In genomic region chr9:113604393-113604792, GRCh38 we compare ENCODE assay signal across 16 cellular contexts.
DNase-seq lines count a peak whose midpoint lies in the region; ATAC-seq, FAIRE-seq and TF ChIP-seq lines count a peak whose summit lies in the region.
"Had no signal": no experiment of that assay in that cellular context is flagged by ENCODE, and none has a peak within 500 bp of the region (broad histone marks: within the 10 kb centered on the region; RNA-seq: fewer than 3 reads in every experiment).

No MANE protein-coding gene starts in this region.

- TF ChIP-seq EP300 in K562 (IDR thresholded peaks at IDR 0.05; ENCODE audit: low read length) (no peak), transverse colon (IDR thresholded peaks at IDR 0.05; ENCODE audit: low read depth) (no peak)

- H3K23ac ChIP-seq in IMR-90 (ENCODE audit: low read depth, low read length) = no peak overlapping the region

- no peaks in the 10 kb centered on the region for H3K79me2 ChIP-seq in K562 (ENCODE audit: control insufficient read depth, insufficient read depth, low read length)

- H3K27me3 ChIP-seq in BLaER1 (no peaks in the 10 kb centered on the region), IMR-90 (ENCODE audit: control insufficient read depth, insufficient read depth, low read length) (no peaks in the 10 kb centered on the region), K562 (ENCODE audit: control insufficient read depth in 2 of 2, insufficient read depth in 2 of 2, low read length in 2 of 2) (peaks cover 10 to 17% of the 10 kb centered on the region in 2 experiments; a peak in 3 of 5 replicates), transverse colon (no peaks in the 10 kb centered on the region)

- H2BK20ac ChIP-seq in IMR-90 (ENCODE audit: low read depth, low read length) = no peak overlapping the region

- in situ Hi-C loops in IMR-90 (cut with MboI; ENCODE audit: low sequenced_read_pairs) (no loop called here), K562 (cut with MboI) (loop anchor here (5.0 kb wide), 1 partner anchor 53 kb away; no protein-coding TSS in a partner anchor), transverse colon (cut with MboI; ENCODE audit: low pct_ligation_motif_present in 1 of 4, low pct_unique_long_range_greater_than_20kb in 1 of 4, low sequenced_read_pairs in 3 of 4) (no loop called here)

- H3K14ac ChIP-seq in IMR-90 (replicated peaks; ENCODE audit: low read depth, low read length) = no peak overlapping the region

- no peaks in the 10 kb centered on the region for H3K36me3 Mint-ChIP-seq in osteocyte (ENCODE audit: unreplicated experiment)

- H3K9me1 ChIP-seq in IMR-90 (ENCODE audit: insufficient read depth, low read length) = peaks cover 23% of the 10 kb centered on the region
- no peaks in the 10 kb centered on the region for H3K9me1 ChIP-seq in K562 (ENCODE audit: control insufficient read depth, insufficient read depth, low read length)

- TF ChIP-seq CTCF in IMR-90 (conservative IDR thresholded peaks at IDR 0.05; ENCODE audit: low read depth, low read length) = no peak
- no peak for TF ChIP-seq CTCF in K562 (IDR thresholded peaks at IDR 0.05 in 2 of 3, conservative IDR thresholded peaks at IDR 0.05 in 1 of 3; ENCODE audit: insufficient read depth in 2 of 3, low read depth in 1 of 3, low read length in 3 of 3)
- TF ChIP-seq CTCF in osteocyte (IDR thresholded peaks at IDR 0.05) = no peak
- no peak for TF ChIP-seq CTCF in transverse colon (IDR thresholded peaks at IDR 0.05)

- no CpG with 5 or more reads among the region's 3 CpGs for WGBS in IMR-90 (ENCODE audit: extremely low coverage in 2 of 2, insufficient read length in 1 of 2), 2 experiments
- WGBS in K562 (ENCODE audit: insufficient coverage, low coverage, missing lambda C conversion rate) = 53% methylated on average over 3 of the region's 3 CpGs
- WGBS in transverse colon (ENCODE audit: low coverage in 1 of 2), 2 donors = 88 to 97% methylated on average over 2 to 3 of the region's 3 CpGs

- H3K9me3 Mint-ChIP-seq in osteocyte (ENCODE audit: unreplicated experiment) = no peaks in the 10 kb centered on the region

- H3K18ac ChIP-seq in IMR-90 (ENCODE audit: low read depth, low read length) = no peak overlapping the region

- no peak overlapping the region for H2BK120ac ChIP-seq in IMR-90 (ENCODE audit: low read depth, low read length)

- intact Hi-C loops in IMR-90 (cut with micrococcal nuclease) (no loop called here), K562 (cut with micrococcal nuclease) (no loop called here), transverse colon (cut with DNase I; ENCODE audit: low total_unique reads) (no loop called here)

- H3K4me1 ChIP-seq in BLaER1 (peaks cover 46% of the 10 kb centered on the region), IMR-90 (ENCODE audit: control insufficient read depth, insufficient read depth, low read length) (peaks cover 31% of the 10 kb centered on the region), K562 (replicated peaks in 1 of 2; ENCODE audit: control insufficient read depth in 2 of 2, insufficient read depth in 2 of 2, low read length in 2 of 2) (peaks cover 9 to 10% of the 10 kb centered on the region in 2 experiments), transverse colon (peaks cover 3 to 11% (median 7%) of the 10 kb centered on the region in 4 donors)

- H3K9ac ChIP-seq in BLaER1 (no peak overlapping the region), IMR-90 (ENCODE audit: low read depth, low read length) (no peak overlapping the region), K562 (ENCODE audit: insufficient read depth in 1 of 2, low read depth in 2 of 2, low read length in 2 of 2) (no peak overlapping the region)

- no peak overlapping the region for H2BK15ac ChIP-seq in IMR-90 (ENCODE audit: low read depth, low read length)

- no peak overlapping the region for H3K4me3 Mint-ChIP-seq in osteocyte (ENCODE audit: unreplicated experiment)

- DNase-seq in IMR-90 = no peak
- no peak for DNase-seq in K562 (ENCODE audit: extremely low read depth in 1 of 4, low spot score in 3 of 4)
- no peak for DNase-seq in osteocyte (ENCODE audit: extremely low spot score, unreplicated experiment)
- DNase-seq in DMS 273 (lab: John Stamatoyannopoulos, UW; ENCODE audit: unreplicated experiment) = no peak
- DNase-seq in transverse colon = no peak
- DNase-seq in GDM1 (lab: John Stamatoyannopoulos, UW) = no peak
- DNase-seq in D341Med (ENCODE audit: low spot score) = no peak
- DNase-seq: C1 segment of cervical spinal cord, GF-D8, NCI-H1048, NCI-H1436, NCI-H2029, PC-9 had no signal

- peak overlapping the region; percentile 14 for H3K27ac Mint-ChIP-seq in osteocyte (ENCODE audit: unreplicated experiment)

- no peak for TF ChIP-seq RAD21 in IMR-90 (IDR thresholded peaks at IDR 0.05; ENCODE audit: low read length)
- TF ChIP-seq RAD21 in K562 (CRISPR knock-in tag; conservative IDR thresholded peaks at IDR 0.05 in 1 of 2, IDR thresholded peaks at IDR 0.05 in 1 of 2) = no peak

- TF ChIP-seq POLR2A in IMR-90 (IDR thresholded peaks at IDR 0.05; ENCODE audit: low read depth, low read length) (no peak), K562 (conservative IDR thresholded peaks at IDR 0.05) (no peak), transverse colon (IDR thresholded peaks at IDR 0.05) (no peak)

- H3K4me1 Mint-ChIP-seq in osteocyte (ENCODE audit: unreplicated experiment) = peaks cover 41% of the 10 kb centered on the region

- H4K91ac ChIP-seq in IMR-90 (ENCODE audit: insufficient read depth, low read depth, low read length) = no peak overlapping the region

- H3K4me2 ChIP-seq in BLaER1 = peak overlapping the region; percentile 87; the same call in 1 of the 2 replicates
- H3K4me2 ChIP-seq in IMR-90 (ENCODE audit: low read depth, low read length) = no peak overlapping the region
- no peak overlapping the region for H3K4me2 ChIP-seq in K562 (ENCODE audit: insufficient read depth, low read length)
- H3K4me2 ChIP-seq: PC-9 had no signal

- H2AK5ac ChIP-seq in IMR-90 (ENCODE audit: low read depth, low read length) = no peak overlapping the region

- no peak for FAIRE-seq in K562 (lab: Jason Lieb, UNC)
- FAIRE-seq: GM19239 had no signal

- H2AK9ac ChIP-seq in IMR-90 (replicated peaks; ENCODE audit: low read depth, low read length, poor library complexity) = no peak overlapping the region

- H3K9me3 ChIP-seq in BLaER1 (no peaks in the 10 kb centered on the region), IMR-90 (ENCODE audit: control insufficient read depth, insufficient read depth, low read length) (no peaks in the 10 kb centered on the region), K562 (replicated peaks; ENCODE audit: control insufficient read depth, insufficient read depth, low read depth, low read length) (no peaks in the 10 kb centered on the region), transverse colon (no peaks in the 10 kb centered on the region)

- dilution Hi-C loops in IMR-90 (cut with HindIII; ENCODE audit: low sequenced_read_pairs, unreplicated experiment) = no loop called here

- H2BK5ac ChIP-seq in IMR-90 (ENCODE audit: low read depth, low read length, poor library complexity, severe bottlenecking) = no peak overlapping the region

- CTCF ChIA-PET in IMR-90 (lab: Yijun Ruan, JAX) = interaction anchor here (0.6 kb wide), 1 partner anchor 391 kb away, joined by 4 read pairs; no protein-coding TSS in a partner anchor
- CTCF ChIA-PET in K562 (lab: Yijun Ruan, JAX; ENCODE audit: low intra/inter-chr PET ratio) = no interaction called here

- no peaks in the 10 kb centered on the region for H3K27me3 Mint-ChIP-seq in osteocyte (ENCODE audit: unreplicated experiment)

- no peak overlapping the region for H2AFZ ChIP-seq in IMR-90 (replicated peaks; ENCODE audit: low read length, poor library complexity)
- peak overlapping the region; percentile 65 for H2AFZ ChIP-seq in K562 (ENCODE audit: low read depth, low read length)
- H2AFZ ChIP-seq: PC-9 had no signal

- H3K56ac ChIP-seq in IMR-90 (ENCODE audit: extremely low read depth, insufficient read depth, low read length) = no peak overlapping the region

- peaks cover 0 to 27% of the 10 kb centered on the region in 2 experiments; a peak in 2 of 4 replicates for H3K79me1 ChIP-seq in IMR-90 (ENCODE audit: low read depth in 1 of 2, low read length in 2 of 2)

- ATAC-seq in IMR-90 (ENCODE audit: low read depth) = no peak
- ATAC-seq in K562 = no peak
- ATAC-seq: HCT116 had no signal

- H4K5ac ChIP-seq in IMR-90 (ENCODE audit: low read depth, low read length) = no peak overlapping the region

- H3K4ac ChIP-seq in IMR-90 (ENCODE audit: low read depth, low read length) = no peak overlapping the region

- H3K36me3 ChIP-seq in BLaER1 (no peaks in the 10 kb centered on the region), IMR-90 (ENCODE audit: control insufficient read depth, insufficient read depth, low read length) (no peaks in the 10 kb centered on the region), K562 (ENCODE audit: control insufficient read depth, insufficient read depth, low read length) (no peaks in the 10 kb centered on the region), transverse colon (no peaks in the 10 kb centered on the region)

- H4K20me1 ChIP-seq in BLaER1 = no peaks in the 10 kb centered on the region
- H4K20me1 ChIP-seq in IMR-90 (ENCODE audit: insufficient read depth, low read length) = peaks cover under 1% of the 10 kb centered on the region; the same call in 1 of the 2 replicates
- no peaks in the 10 kb centered on the region for H4K20me1 ChIP-seq in K562 (replicated peaks; ENCODE audit: control insufficient read depth, insufficient read depth, low read length)

- H3K4me3 ChIP-seq in BLaER1 = no peak overlapping the region
- no peak overlapping the region for H3K4me3 ChIP-seq in IMR-90 (ENCODE audit: insufficient read depth, low read depth, low read length)
- H3K4me3 ChIP-seq in K562 = no peak overlapping the region
- H3K4me3 ChIP-seq in transverse colon = no peak overlapping the region
- H3K4me3 ChIP-seq: PC-9 had no signal

- POLR2A ChIA-PET in IMR-90 (lab: Charles Lee; ENCODE audit: unreplicated experiment) = no interaction called here
- POLR2A ChIA-PET in K562 (lab: Yijun Ruan, JAX) = no interaction called here

- no TSS peak for BruUV-seq in IMR-90 (replicated peaks; lab: Mats Ljungman, UMichigan)
- BruUV-seq in K562 (replicated peaks; lab: Mats Ljungman, UMichigan) = no TSS peak

- H3K27ac ChIP-seq in BLaER1 = peak overlapping the region; percentile 81; the same call in 1 of the 2 replicates
- H3K27ac ChIP-seq in IMR-90 (ENCODE audit: insufficient read depth, low read length) = no peak overlapping the region
- no peak overlapping the region for H3K27ac ChIP-seq in K562 (ENCODE audit: extremely low read depth, low read depth, low read length)
- no peak overlapping the region for H3K27ac ChIP-seq in transverse colon
- H3K27ac ChIP-seq: PC-9 had no signal

- no peak overlapping the region for H4K8ac ChIP-seq in IMR-90 (ENCODE audit: low read depth in 2 of 2, low read length in 2 of 2)

TF ChIP-seq in IMR-90, 13 proteins besides CTCF, POLR2A, EP300 and RAD21 (continues in another document):
- TF ChIP-seq MAFK (IDR thresholded peaks at IDR 0.05; ENCODE audit: low read depth, low read length) (no peak), FOS (IDR thresholded peaks at IDR 0.05; ENCODE audit: low read depth, low read length) (no peak)

TF ChIP-seq in K562, 482 proteins besides CTCF, POLR2A, EP300 and RAD21 (continues in another document):
- TF ChIP-seq YY1 (IDR thresholded peaks at IDR 0.05; ENCODE audit: borderline replicate concordance in 1 of 3, control insufficient read depth in 1 of 3, extremely low read depth in 1 of 3, insufficient read depth in 3 of 3, insufficient read length in 1 of 3, insufficient replicate concordance in 2 of 3, low read depth in 1 of 3, low read length in 2 of 3) = peak in 1 of 3 experiments; percentile 53
